In genomic region chr4:119517361-119518229, GRCh38 we compare ENCODE assay signal across 16 cellular contexts.
DNase-seq lines count a peak whose midpoint lies in the region; ATAC-seq and TF ChIP-seq lines count a peak whose summit lies in the region.
"Had no signal": no experiment of that assay in that cellular context is flagged by ENCODE, and none has a peak within 500 bp of the region (broad histone marks: within the 10 kb centered on the region; RNA-seq: fewer than 3 reads in every experiment).

No MANE protein-coding gene starts in this region.

- peak; percentile 81 for ATAC-seq in left lobe of liver
- ATAC-seq: effector memory CD8-positive, alpha-beta T cell; T-cell had no signal

- H3K4me1 ChIP-seq in tibial artery (peaks cover 0 to 73% (median 11%) of the 10 kb centered on the region in 4 donors), HAP-1 (peaks cover 17% of the 10 kb centered on the region)

- peak overlapping the region; percentile 71 for H3K4me3 Mint-ChIP-seq in HFFc6
- H3K4me3 Mint-ChIP-seq: activated CD4-positive, alpha-beta memory T cell treated with anti-CD3 and anti-CD28 coated beads, Interleukin-2, amount 10 ng/mL, durations not matched to agents 7 days and 5 days; activated naive CD4-positive, alpha-beta T cell treated with anti-CD3 and anti-CD28 coated beads, Interleukin-2, amount 50 U/mL, for 24 hours; effector memory CD8-positive, alpha-beta T cell; T-cell had no signal

- H3K27ac Mint-ChIP-seq in HFFc6: peak overlapping the region; percentile 76
- H3K27ac Mint-ChIP-seq: activated CD4-positive, alpha-beta memory T cell treated with anti-CD3 and anti-CD28 coated beads, Interleukin-2, amount 10 ng/mL, durations not matched to agents 7 days and 5 days; activated naive CD4-positive, alpha-beta T cell treated with anti-CD3 and anti-CD28 coated beads, Interleukin-2, amount 50 U/mL, for 24 hours; effector memory CD8-positive, alpha-beta T cell; T-cell had no signal

- H3K9me3 ChIP-seq in tibial artery: no peaks in the 10 kb centered on the region
- H3K9me3 ChIP-seq in HAP-1: no peaks in the 10 kb centered on the region
- H3K9me3 ChIP-seq: neutrophil, tibial nerve had no signal

- H3K36me3 ChIP-seq in tibial artery (peaks cover 16 to 37% (median 34%) of the 10 kb centered on the region in 3 donors), HAP-1 (replicated peaks) (peaks cover 12% of the 10 kb centered on the region)

- peak overlapping the region; percentile 54 to 72 for H3K27ac ChIP-seq in tibial artery
- H3K27ac ChIP-seq: neutrophil had no signal

- H3K9me3 Mint-ChIP-seq in HFFc6: no peaks in the 10 kb centered on the region
- H3K9me3 Mint-ChIP-seq: activated CD4-positive, alpha-beta memory T cell treated with anti-CD3 and anti-CD28 coated beads, Interleukin-2, amount 10 ng/mL, durations not matched to agents 7 days and 5 days; activated naive CD4-positive, alpha-beta T cell treated with anti-CD3 and anti-CD28 coated beads, Interleukin-2, amount 50 U/mL, for 24 hours; effector memory CD8-positive, alpha-beta T cell; T-cell had no signal

- DNase-seq in HFFc6: peak; percentile 76
- DNase-seq in dermis blood vessel endothelial cell: peak; percentile 38
- no peak for DNase-seq in left lobe of liver (ENCODE audit: low spot score)
- no peak for DNase-seq in tibial artery
- DNase-seq in activated CD8-positive, alpha-beta memory T cell treated with anti-CD3 and anti-CD28 coated beads for 24 hours: no peak
- DNase-seq in HAP-1 (ENCODE audit: low spot score in 2 of 2): no peak
- DNase-seq in effector CD8-positive, alpha-beta T cell (lab: John Stamatoyannopoulos, UW): no peak
- DNase-seq: activated CD4-positive, alpha-beta memory T cell treated with anti-CD3 and anti-CD28 coated beads, Interleukin-2, amount 10 ng/mL, durations not matched to agents 7 days and 5 days; effector memory CD8-positive, alpha-beta T cell; kidney; MV-4-11; NCI-H774; T-cell had no signal

- H3K27me3 ChIP-seq in tibial artery (no peaks in the 10 kb centered on the region), HAP-1 (ENCODE audit: low read depth) (no peaks in the 10 kb centered on the region)
- H3K27me3 ChIP-seq: neutrophil, tibial nerve had no signal

- H3K27me3 Mint-ChIP-seq in HFFc6 (ENCODE audit: insufficient read depth): no peaks in the 10 kb centered on the region; the same call in 1 of the 2 replicates
- H3K27me3 Mint-ChIP-seq: activated CD4-positive, alpha-beta memory T cell treated with anti-CD3 and anti-CD28 coated beads, Interleukin-2, amount 10 ng/mL, durations not matched to agents 7 days and 5 days; activated naive CD4-positive, alpha-beta T cell treated with anti-CD3 and anti-CD28 coated beads, Interleukin-2, amount 50 U/mL, for 24 hours; effector memory CD8-positive, alpha-beta T cell; T-cell had no signal

- peaks cover 53% of the 10 kb centered on the region for H3K4me1 Mint-ChIP-seq in HFFc6 (ENCODE audit: low read depth)
- H3K4me1 Mint-ChIP-seq: activated CD4-positive, alpha-beta memory T cell treated with anti-CD3 and anti-CD28 coated beads, Interleukin-2, amount 10 ng/mL, durations not matched to agents 7 days and 5 days; activated naive CD4-positive, alpha-beta T cell treated with anti-CD3 and anti-CD28 coated beads, Interleukin-2, amount 50 U/mL, for 24 hours had no signal

- in situ Hi-C loops in HAP-1 (cut with MboI; ENCODE audit: low sequenced_read_pairs): no loop called here

- H3K36me3 Mint-ChIP-seq in HFFc6 (ENCODE audit: low read depth): peaks cover 39% of the 10 kb centered on the region

- intact Hi-C loops in tibial artery (cut with DNase I; ENCODE audit: low total_unique reads): no loop called here

- no peak for TF ChIP-seq CTCF in HFFc6 (IDR thresholded peaks at IDR 0.05)
- TF ChIP-seq CTCF in tibial artery (IDR thresholded peaks at IDR 0.05): no peak

- H3K4me3 ChIP-seq in tibial artery (no peak overlapping the region), HAP-1 (no peak overlapping the region)
- H3K4me3 ChIP-seq: tibial nerve had no signal

Comparison
In these comparisons a context has a peak if more than half of its experiments do, and no peak if none do; other contexts are left out.
1. DNase-seq: peak in HFFc6 (single experiment) and dermis blood vessel endothelial cell (single experiment); none in left lobe of liver (single experiment), tibial artery (0 of 2), activated CD8-positive, alpha-beta memory T cell treated with anti-CD3 and anti-CD28 coated beads for 24 hours (single experiment), HAP-1 (0 of 2) and effector CD8-positive, alpha-beta T cell (single experiment).